ENCODE assay signal across 1 cellular context in genomic region chr17:4690745-4691144, GRCh38.
TF ChIP-seq lines count a peak whose summit lies in the region.

No MANE protein-coding gene starts in this region.

TF ChIP-seq in A549, 52 proteins besides CTCF, POLR2A, EP300 and RAD21:
- TF ChIP-seq HEYL (CRISPR knock-in tag; IDR thresholded peaks at IDR 0.05) (no peak), MAX (IDR thresholded peaks at IDR 0.05) (no peak), MAFK (IDR thresholded peaks at IDR 0.05; ENCODE audit: partially characterized antibody) (no peak), USF2 (IDR thresholded peaks at IDR 0.05) (no peak), TP53 (CRISPR knock-in tag; IDR thresholded peaks at IDR 0.05) (no peak), HOXB5 (CRISPR knock-in tag; IDR thresholded peaks at IDR 0.05) (no peak)
